ENCODE assay signal across 14 cellular contexts in genomic region chr15:95826831-95827230, GRCh38.
DNase-seq lines count a peak whose midpoint lies in the region; ATAC-seq and TF ChIP-seq lines count a peak whose summit lies in the region.
"Had no signal": no experiment of that assay in that cellular context is flagged by ENCODE, and none has a peak within 500 bp of the region (broad histone marks: within the 10 kb centered on the region; RNA-seq: fewer than 3 reads in every experiment).

No MANE protein-coding gene starts in this region.

- H3K9me3 ChIP-seq in hepatocyte (ENCODE audit: low read depth), result no peaks in the 10 kb centered on the region
- H3K9me3 ChIP-seq: SJCRH30, suprapubic skin had no signal

- 79% methylated on average over 2 of the region's 2 CpGs for WGBS in hepatocyte (ENCODE audit: low lambda C conversion rate, missing lambda C conversion rate)

- POLR2A ChIA-PET in activated CD8-positive, alpha-beta T cell treated with anti-CD3 and anti-CD28 coated beads, Interleukin-2, amount 10 ng/mL, durations not matched to agents 7 days and 5 days (lab: Charles Lee), result no interaction called here

- H3K4me1 ChIP-seq in hepatocyte (ENCODE audit: insufficient read depth), result peaks cover 5% of the 10 kb centered on the region
- H3K4me1 ChIP-seq: suprapubic skin had no signal

- no peak overlapping the region for H3K27ac ChIP-seq in hepatocyte
- H3K27ac ChIP-seq: SJCRH30, suprapubic skin had no signal

- CTCF ChIA-PET in activated CD8-positive, alpha-beta T cell treated with anti-CD3 and anti-CD28 coated beads, Interleukin-2, amount 10 ng/mL, durations not matched to agents 7 days and 5 days (lab: Charles Lee), result no interaction called here

- no peak overlapping the region for H2AFZ ChIP-seq in hepatocyte

- no peaks in the 10 kb centered on the region for H4K20me1 ChIP-seq in hepatocyte (ENCODE audit: insufficient read depth, poor library complexity, severe bottlenecking)

- DNase-seq in COR-L47 (lab: John Stamatoyannopoulos, UW), result peak; percentile 16
- DNase-seq in H7, result peak; percentile 4
- peak; percentile 7 for DNase-seq in OCI-M1 (lab: John Stamatoyannopoulos, UW)
- peak; percentile 17 for DNase-seq in hepatocyte (ENCODE audit: low spot score)
- DNase-seq in SHP77 (lab: John Stamatoyannopoulos, UW), result no peak
- DNase-seq in medulla oblongata (ENCODE audit: extremely low spot score), result no peak
- DNase-seq in activated CD8-positive, alpha-beta T cell treated with anti-CD3 and anti-CD28 coated beads, Interleukin-2, amount 10 ng/mL, durations not matched to agents 7 days and 5 days, result no peak
- DNase-seq: activated CD4-positive, alpha-beta T cell treated with anti-CD3 and anti-CD28 coated beads, Interleukin-2, amount 50 U/mL, for 1 hour; HCEC 1CT; NCI-H1436 treated with DMSO at 0.1 percent for 48 hours had no signal

- no peak overlapping the region for H3K27ac Mint-ChIP-seq in activated CD8-positive, alpha-beta T cell treated with anti-CD3 and anti-CD28 coated beads, Interleukin-2, amount 10 ng/mL, durations not matched to agents 7 days and 5 days
- H3K27ac Mint-ChIP-seq: activated naive CD4-positive, alpha-beta T cell treated with anti-CD3 and anti-CD28 coated beads, Interleukin-2, amount 50 U/mL, for 24 hours had no signal

- no peak overlapping the region for H3K4me2 ChIP-seq in hepatocyte

- H3K4me1 Mint-ChIP-seq in activated CD8-positive, alpha-beta T cell treated with anti-CD3 and anti-CD28 coated beads, Interleukin-2, amount 10 ng/mL, durations not matched to agents 7 days and 5 days (ENCODE audit: low read depth), result no peaks in the 10 kb centered on the region
- H3K4me1 Mint-ChIP-seq: activated naive CD4-positive, alpha-beta T cell treated with anti-CD3 and anti-CD28 coated beads, Interleukin-2, amount 50 U/mL, for 24 hours had no signal

- H3K36me3 Mint-ChIP-seq in activated CD8-positive, alpha-beta T cell treated with anti-CD3 and anti-CD28 coated beads, Interleukin-2, amount 10 ng/mL, durations not matched to agents 7 days and 5 days (ENCODE audit: low read depth), result no peaks in the 10 kb centered on the region
- H3K36me3 Mint-ChIP-seq: activated naive CD4-positive, alpha-beta T cell treated with anti-CD3 and anti-CD28 coated beads, Interleukin-2, amount 50 U/mL, for 24 hours had no signal

- H3K79me2 ChIP-seq in hepatocyte, result no peaks in the 10 kb centered on the region

- H3K9me2 ChIP-seq in hepatocyte (replicated peaks; ENCODE audit: insufficient read depth), result no peaks in the 10 kb centered on the region

- ATAC-seq in HG03025 (IDR thresholded peaks at IDR 0.05; ENCODE audit: low FRiP score, unreplicated experiment), result no peak
- ATAC-seq in activated CD8-positive, alpha-beta T cell treated with anti-CD3 and anti-CD28 coated beads, Interleukin-2, amount 10 ng/mL, durations not matched to agents 7 days and 5 days, result no peak

- no peaks in the 10 kb centered on the region for H3K9me3 Mint-ChIP-seq in activated CD8-positive, alpha-beta T cell treated with anti-CD3 and anti-CD28 coated beads, Interleukin-2, amount 10 ng/mL, durations not matched to agents 7 days and 5 days (ENCODE audit: insufficient read depth)
- H3K9me3 Mint-ChIP-seq: activated naive CD4-positive, alpha-beta T cell treated with anti-CD3 and anti-CD28 coated beads, Interleukin-2, amount 50 U/mL, for 24 hours had no signal

- H3K4me3 ChIP-seq in H7 (ENCODE audit: insufficient read depth, low read depth, low read length) (no peak overlapping the region), hepatocyte (no peak overlapping the region)
- H3K4me3 ChIP-seq: SJCRH30, suprapubic skin had no signal

- H3K27me3 Mint-ChIP-seq in activated CD8-positive, alpha-beta T cell treated with anti-CD3 and anti-CD28 coated beads, Interleukin-2, amount 10 ng/mL, durations not matched to agents 7 days and 5 days (ENCODE audit: low read depth), result peaks cover 12% of the 10 kb centered on the region
- H3K27me3 Mint-ChIP-seq: activated naive CD4-positive, alpha-beta T cell treated with anti-CD3 and anti-CD28 coated beads, Interleukin-2, amount 50 U/mL, for 24 hours had no signal

- no peaks in the 10 kb centered on the region for H3K27me3 ChIP-seq in H7 (ENCODE audit: control insufficient read depth, insufficient read depth, low read length)
- H3K27me3 ChIP-seq in hepatocyte, result no peaks in the 10 kb centered on the region
- H3K27me3 ChIP-seq: SJCRH30, suprapubic skin had no signal

- H3K36me3 ChIP-seq in H7 (replicated peaks; ENCODE audit: control insufficient read depth, insufficient read depth, low read length) (no peaks in the 10 kb centered on the region), hepatocyte (replicated peaks; ENCODE audit: insufficient read depth, low read depth) (no peaks in the 10 kb centered on the region)
- H3K36me3 ChIP-seq: SJCRH30, suprapubic skin had no signal

- no peak overlapping the region for H3K4me3 Mint-ChIP-seq in activated CD8-positive, alpha-beta T cell treated with anti-CD3 and anti-CD28 coated beads, Interleukin-2, amount 10 ng/mL, durations not matched to agents 7 days and 5 days
- H3K4me3 Mint-ChIP-seq: activated naive CD4-positive, alpha-beta T cell treated with anti-CD3 and anti-CD28 coated beads, Interleukin-2, amount 50 U/mL, for 24 hours had no signal

- TF ChIP-seq CTCF in hepatocyte (IDR thresholded peaks at IDR 0.05; ENCODE audit: poor library complexity), result peak; percentile 21

Comparison
In these comparisons a context has a peak if more than half of its experiments do, and no peak if none do; other contexts are left out.
1. DNase-seq: peak in COR-L47 (single experiment), H7 (single experiment), OCI-M1 (single experiment) and hepatocyte (single experiment); none in SHP77 (0 of 2), medulla oblongata (single experiment) and activated CD8-positive, alpha-beta T cell treated with anti-CD3 and anti-CD28 coated beads, Interleukin-2, amount 10 ng/mL, durations not matched to agents 7 days and 5 days (single experiment).